8 cellular contexts compared by ENCODE assay signal in the genomic region with DNA sequence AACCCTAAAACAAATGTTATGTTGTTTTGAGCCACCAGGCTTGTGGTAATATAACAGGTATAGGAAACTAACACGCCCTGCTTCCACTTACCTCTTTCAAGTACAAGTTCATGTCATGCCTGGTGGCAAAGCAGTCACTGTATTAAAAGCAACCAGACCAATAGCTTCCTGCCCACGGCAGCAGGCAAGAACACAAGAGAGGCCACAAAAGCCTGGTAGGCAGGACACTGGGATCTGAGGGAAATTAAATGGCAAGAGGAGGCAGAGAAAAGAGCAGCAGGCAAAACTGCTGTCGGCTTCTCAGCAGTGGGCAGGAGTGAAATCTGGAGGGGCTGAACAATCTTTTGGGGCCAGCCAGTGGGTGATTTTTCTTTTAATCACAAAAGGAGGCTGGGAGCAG. TPM values are rescaled to one million over a fixed set of nuclear protein-coding genes. Genes with fewer than 3 reads are reported as not detected.
DNase-seq lines count a peak whose midpoint lies in the region; ATAC-seq and TF ChIP-seq lines count a peak whose summit lies in the region.

No MANE protein-coding gene starts in this region.

- TF ChIP-seq RAD21 in liver (IDR thresholded peaks at IDR 0.05) = no peak

- H3K36me3 ChIP-seq in liver (ENCODE audit: control insufficient read depth in 4 of 4, insufficient read depth in 3 of 4, low read depth in 1 of 4, low read length in 3 of 4) = no peaks in the 10 kb centered on the region

- TF ChIP-seq CTCF in 22Rv1 (IDR thresholded peaks at IDR 0.05) (no peak), HL-60 (IDR thresholded peaks at IDR 0.05; ENCODE audit: insufficient read depth, low read length) (no peak), liver (IDR thresholded peaks at IDR 0.05; ENCODE audit: low read depth, low read length, missing input control) (no peak)

- peak overlapping the region in 1 of 2 donors; percentile 66 for H3K9ac ChIP-seq in liver (ENCODE audit: low read depth in 1 of 2, low read length in 2 of 2)

- no peak overlapping the region for H3K4me3 ChIP-seq in HL-60 (replicated peaks; ENCODE audit: insufficient read depth, low read length)
- H3K4me3 ChIP-seq in liver (ENCODE audit: low read depth in 1 of 3, low read length in 3 of 3) = no peak overlapping the region

- H3K27me3 Mint-ChIP-seq in activated T-cell treated with anti-CD3 and anti-CD28 coated beads, Interleukin-2, amount 50 U/mL, for 4 hours (ENCODE audit: low read depth) = no peaks in the 10 kb centered on the region

- H3K27me3 ChIP-seq in HL-60 (ENCODE audit: insufficient read depth, poor library complexity, severe bottlenecking) (no peaks in the 10 kb centered on the region), liver (ENCODE audit: control insufficient read depth in 4 of 4, insufficient read depth in 4 of 4, low read length in 3 of 4) (no peaks in the 10 kb centered on the region)

- no peaks in the 10 kb centered on the region for H3K36me3 Mint-ChIP-seq in activated T-cell treated with anti-CD3 and anti-CD28 coated beads, Interleukin-2, amount 50 U/mL, for 4 hours (ENCODE audit: insufficient read depth)

- WGBS in liver = 55% methylated on average over 3 of the region's 3 CpGs

- H3K4me3 Mint-ChIP-seq in activated T-cell treated with anti-CD3 and anti-CD28 coated beads, Interleukin-2, amount 50 U/mL, for 4 hours = peak overlapping the region; percentile 90

- no peaks in the 10 kb centered on the region for H3K9me3 Mint-ChIP-seq in activated T-cell treated with anti-CD3 and anti-CD28 coated beads, Interleukin-2, amount 50 U/mL, for 4 hours

- H3K27ac ChIP-seq in 22Rv1 (peak overlapping the region; percentile 22), HL-60 (replicated peaks) (peak overlapping the region; percentile 28), liver (ENCODE audit: low read depth in 1 of 2, low read length in 2 of 2) (peak overlapping the region; percentile 59 to 93)

- peaks cover 59% of the 10 kb centered on the region for H3K4me1 Mint-ChIP-seq in activated T-cell treated with anti-CD3 and anti-CD28 coated beads, Interleukin-2, amount 50 U/mL, for 4 hours (ENCODE audit: low read depth)

- peaks cover 0 to 27% (median 18%) of the 10 kb centered on the region in 4 donors for H3K4me1 ChIP-seq in liver (ENCODE audit: control insufficient read depth in 4 of 4, insufficient read depth in 4 of 4, low read length in 3 of 4)

- peak; percentile 12 to 29 for ATAC-seq in activated T-cell treated with anti-CD3 and anti-CD28 coated beads, Interleukin-2, amount 50 U/mL, for 4 hours
- no peak for ATAC-seq in GM19035 (IDR thresholded peaks at IDR 0.05; ENCODE audit: unreplicated experiment)

- H3K9me3 ChIP-seq in liver (ENCODE audit: control insufficient read depth in 4 of 4, low read length in 3 of 4) = no peaks in the 10 kb centered on the region

- DNase-seq in HL-60 (ENCODE audit: low read depth in 1 of 2, low spot score in 1 of 2) (no peak), NCI-H748 treated with DMSO at 0.1 percent for 48 hours (lab: John Stamatoyannopoulos, UW) (no peak), NCI-H1930 (lab: John Stamatoyannopoulos, UW) (no peak), NCI-H1694 treated with DMSO at 0.1 percent for 48 hours (lab: John Stamatoyannopoulos, UW) (no peak)
- no peak for DNase-seq in activated T-cell treated with anti-CD3 and anti-CD28 coated beads, Interleukin-2, amount 50 U/mL, for 4 hours

TF ChIP-seq in liver, 16 proteins besides CTCF, POLR2A, EP300 and RAD21:
- TF ChIP-seq EGR1 (IDR thresholded peaks at IDR 0.05; ENCODE audit: low read depth in 2 of 2) = no peak
- TF ChIP-seq, protein P1, sequence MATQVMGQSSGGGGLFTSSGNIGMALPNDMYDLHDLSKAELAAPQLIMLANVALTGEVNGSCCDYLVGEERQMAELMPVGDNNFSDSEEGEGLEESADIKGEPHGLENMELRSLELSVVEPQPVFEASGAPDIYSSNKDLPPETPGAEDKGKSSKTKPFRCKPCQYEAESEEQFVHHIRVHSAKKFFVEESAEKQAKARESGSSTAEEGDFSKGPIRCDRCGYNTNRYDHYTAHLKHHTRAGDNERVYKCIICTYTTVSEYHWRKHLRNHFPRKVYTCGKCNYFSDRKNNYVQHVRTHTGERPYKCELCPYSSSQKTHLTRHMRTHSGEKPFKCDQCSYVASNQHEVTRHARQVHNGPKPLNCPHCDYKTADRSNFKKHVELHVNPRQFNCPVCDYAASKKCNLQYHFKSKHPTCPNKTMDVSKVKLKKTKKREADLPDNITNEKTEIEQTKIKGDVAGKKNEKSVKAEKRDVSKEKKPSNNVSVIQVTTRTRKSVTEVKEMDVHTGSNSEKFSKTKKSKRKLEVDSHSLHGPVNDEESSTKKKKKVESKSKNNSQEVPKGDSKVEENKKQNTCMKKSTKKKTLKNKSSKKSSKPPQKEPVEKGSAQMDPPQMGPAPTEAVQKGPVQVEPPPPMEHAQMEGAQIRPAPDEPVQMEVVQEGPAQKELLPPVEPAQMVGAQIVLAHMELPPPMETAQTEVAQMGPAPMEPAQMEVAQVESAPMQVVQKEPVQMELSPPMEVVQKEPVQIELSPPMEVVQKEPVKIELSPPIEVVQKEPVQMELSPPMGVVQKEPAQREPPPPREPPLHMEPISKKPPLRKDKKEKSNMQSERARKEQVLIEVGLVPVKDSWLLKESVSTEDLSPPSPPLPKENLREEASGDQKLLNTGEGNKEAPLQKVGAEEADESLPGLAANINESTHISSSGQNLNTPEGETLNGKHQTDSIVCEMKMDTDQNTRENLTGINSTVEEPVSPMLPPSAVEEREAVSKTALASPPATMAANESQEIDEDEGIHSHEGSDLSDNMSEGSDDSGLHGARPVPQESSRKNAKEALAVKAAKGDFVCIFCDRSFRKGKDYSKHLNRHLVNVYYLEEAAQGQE (IDR thresholded peaks at IDR 0.05) = no peak
- TF ChIP-seq RXRA (IDR thresholded peaks at IDR 0.05) = no peak
- TF ChIP-seq, protein P2, sequence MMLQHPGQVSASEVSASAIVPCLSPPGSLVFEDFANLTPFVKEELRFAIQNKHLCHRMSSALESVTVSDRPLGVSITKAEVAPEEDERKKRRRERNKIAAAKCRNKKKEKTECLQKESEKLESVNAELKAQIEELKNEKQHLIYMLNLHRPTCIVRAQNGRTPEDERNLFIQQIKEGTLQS (IDR thresholded peaks at IDR 0.05) = no peak
- TF ChIP-seq HNF4A (conservative IDR thresholded peaks at IDR 0.05) = no peak
- no peak for TF ChIP-seq TAF1 (conservative IDR thresholded peaks at IDR 0.05)
- no peak for TF ChIP-seq HNF4G (IDR thresholded peaks at IDR 0.05)
- TF ChIP-seq FOXA2 (IDR thresholded peaks at IDR 0.05) = no peak
- no peak for TF ChIP-seq YY1 (IDR thresholded peaks at IDR 0.05)
- TF ChIP-seq GABPA (IDR thresholded peaks at IDR 0.05 in 1 of 2, conservative IDR thresholded peaks at IDR 0.05 in 1 of 2) = no peak
- TF ChIP-seq NR2F2 (IDR thresholded peaks at IDR 0.05) = no peak
- TF ChIP-seq, protein P3, sequence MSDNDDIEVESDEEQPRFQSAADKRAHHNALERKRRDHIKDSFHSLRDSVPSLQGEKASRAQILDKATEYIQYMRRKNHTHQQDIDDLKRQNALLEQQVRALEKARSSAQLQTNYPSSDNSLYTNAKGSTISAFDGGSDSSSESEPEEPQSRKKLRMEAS (IDR thresholded peaks at IDR 0.05) = no peak
- no peak for TF ChIP-seq FOXA1 (IDR thresholded peaks at IDR 0.05)
- no peak for TF ChIP-seq SP1 (IDR thresholded peaks at IDR 0.05)
- TF ChIP-seq JUND (IDR thresholded peaks at IDR 0.05) = no peak
- TF ChIP-seq, protein P4, sequence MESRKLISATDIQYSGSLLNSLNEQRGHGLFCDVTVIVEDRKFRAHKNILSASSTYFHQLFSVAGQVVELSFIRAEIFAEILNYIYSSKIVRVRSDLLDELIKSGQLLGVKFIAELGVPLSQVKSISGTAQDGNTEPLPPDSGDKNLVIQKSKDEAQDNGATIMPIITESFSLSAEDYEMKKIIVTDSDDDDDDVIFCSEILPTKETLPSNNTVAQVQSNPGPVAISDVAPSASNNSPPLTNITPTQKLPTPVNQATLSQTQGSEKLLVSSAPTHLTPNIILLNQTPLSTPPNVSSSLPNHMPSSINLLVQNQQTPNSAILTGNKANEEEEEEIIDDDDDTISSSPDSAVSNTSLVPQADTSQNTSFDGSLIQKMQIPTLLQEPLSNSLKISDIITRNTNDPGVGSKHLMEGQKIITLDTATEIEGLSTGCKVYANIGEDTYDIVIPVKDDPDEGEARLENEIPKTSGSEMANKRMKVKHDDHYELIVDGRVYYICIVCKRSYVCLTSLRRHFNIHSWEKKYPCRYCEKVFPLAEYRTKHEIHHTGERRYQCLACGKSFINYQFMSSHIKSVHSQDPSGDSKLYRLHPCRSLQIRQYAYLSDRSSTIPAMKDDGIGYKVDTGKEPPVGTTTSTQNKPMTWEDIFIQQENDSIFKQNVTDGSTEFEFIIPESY (IDR thresholded peaks at IDR 0.05) = no peak

RNA-seq across cellular contexts. Expression of gene CYTH1, which starts 2.2 kb away (rescaled TPM):
- total RNA-seq in activated T-cell treated with anti-CD3 and anti-CD28 coated beads, Interleukin-2, amount 50 U/mL, for 4 hours = 10 to 100 TPM; 55.9 to 99.3 (median 82.8) TPM
- 10 to 100 TPM; 16.7 to 32.1 TPM for total RNA-seq in liver
- 10 to 100 TPM; 15.4 to 24.5 TPM for polyA plus RNA-seq in liver

Comparison
In these comparisons a context has a peak if more than half of its experiments do, and no peak if none do; other contexts are left out.
1. H3K27ac ChIP-seq: peak in every context shown above with its lines; median percentile 76 in liver; 28 in HL-60; 22 in 22Rv1.